17 cellular contexts compared by ENCODE assay signal in genomic region chr12:51869931-51870330, GRCh38. TPM values are rescaled to one million over a fixed set of nuclear protein-coding genes. Genes with fewer than 3 reads are reported as not detected.
A peak's percentile ranks its signal among the peaks of the same experiment; 100 is the strongest.
DNase-seq lines count a peak whose midpoint lies in the region; ATAC-seq, FAIRE-seq and TF ChIP-seq lines count a peak whose summit lies in the region.
"Had no signal": no experiment of that assay in that cellular context is flagged by ENCODE, and none has a peak within 500 bp of the region (broad histone marks: within the 10 kb centered on the region; RNA-seq: fewer than 3 reads in every experiment).

No MANE protein-coding gene starts in this region.

- no peak for FAIRE-seq in small intestine (lab: Jason Lieb, UNC)

- peaks cover 18% of the 10 kb centered on the region for H3K4me1 Mint-ChIP-seq in activated naive CD8-positive, alpha-beta T cell (ENCODE audit: low read depth)
- H3K4me1 Mint-ChIP-seq in activated naive CD8-positive, alpha-beta T cell treated with anti-CD3 and anti-CD28 coated beads, Interleukin-2, amount 50 U/mL, for 24 hours, result peaks cover 17% of the 10 kb centered on the region
- H3K4me1 Mint-ChIP-seq in chondrocyte (ENCODE audit: low read depth) (peaks cover 13% of the 10 kb centered on the region), natural killer cell (peaks cover 0 to 17% of the 10 kb centered on the region in 2 donors)

- H3K27me3 Mint-ChIP-seq in activated naive CD8-positive, alpha-beta T cell, result peaks cover 22% of the 10 kb centered on the region
- peaks cover 46% of the 10 kb centered on the region for H3K27me3 Mint-ChIP-seq in activated naive CD8-positive, alpha-beta T cell treated with anti-CD3 and anti-CD28 coated beads, Interleukin-2, amount 50 U/mL, for 24 hours
- H3K27me3 Mint-ChIP-seq in chondrocyte (ENCODE audit: low read depth) (peaks cover 9% of the 10 kb centered on the region), natural killer cell (ENCODE audit: low read depth in 2 of 2) (peaks cover 48 to 62% of the 10 kb centered on the region in 2 donors)

- WGBS in small intestine, 3 donors, result 54 to 72% (median 70%) methylated on average over 3 of the region's 3 CpGs

- no peak for TF ChIP-seq POLR2A in vagina (IDR thresholded peaks at IDR 0.05)

- no peak for DNase-seq in activated naive CD8-positive, alpha-beta T cell treated with anti-CD3 and anti-CD28 coated beads, Interleukin-2, amount 50 U/mL, for 24 hours
- DNase-seq in chondrocyte (ENCODE audit: low spot score), result peak; percentile 6
- DNase-seq in natural killer cell, result no peak
- DNase-seq in vagina (ENCODE audit: extremely low spot score in 2 of 2), result no peak
- no peak for DNase-seq in small intestine
- DNase-seq in retina, result no peak
- DNase-seq in stimulated activated CD4-positive, alpha-beta T cell treated with anti-CD3 and anti-CD28 coated beads, Interleukin-4, amount 100 ng/mL, for 4 hours, result no peak
- DNase-seq: esophagus squamous epithelium, heart right ventricle, left cardiac atrium, MG63, stomach, SW 1271 had no signal

- H3K27ac ChIP-seq in vagina (peak overlapping the region; percentile 68), small intestine (ENCODE audit: low read depth in 1 of 2, low read length in 1 of 2) (no peak overlapping the region)
- H3K27ac ChIP-seq: esophagus squamous epithelium, neutrophil, stomach had no signal

- no peak for TF ChIP-seq CTCF in chondrocyte (IDR thresholded peaks at IDR 0.05)
- TF ChIP-seq CTCF in natural killer cell (IDR thresholded peaks at IDR 0.05), result no peak
- TF ChIP-seq CTCF in vagina (IDR thresholded peaks at IDR 0.05), result no peak

- H3K9me3 Mint-ChIP-seq in activated naive CD8-positive, alpha-beta T cell (ENCODE audit: low read depth), result no peaks in the 10 kb centered on the region
- H3K9me3 Mint-ChIP-seq in activated naive CD8-positive, alpha-beta T cell treated with anti-CD3 and anti-CD28 coated beads, Interleukin-2, amount 50 U/mL, for 24 hours, result no peaks in the 10 kb centered on the region
- H3K9me3 Mint-ChIP-seq in chondrocyte (ENCODE audit: low read depth) (no peaks in the 10 kb centered on the region), natural killer cell (no peaks in the 10 kb centered on the region)
- H3K9me3 Mint-ChIP-seq: CD8-positive, alpha-beta memory T cell had no signal

- H3K36me3 ChIP-seq in vagina (no peaks in the 10 kb centered on the region), small intestine (ENCODE audit: control insufficient read depth in 2 of 2, insufficient read depth in 2 of 2, low read length in 2 of 2) (no peaks in the 10 kb centered on the region)
- H3K36me3 ChIP-seq: esophagus squamous epithelium, heart right ventricle, MG63, neutrophil, stomach had no signal

- H3K27me3 ChIP-seq in vagina (no peaks in the 10 kb centered on the region), small intestine (ENCODE audit: control insufficient read depth in 2 of 2, insufficient read depth in 2 of 2, low read length in 2 of 2) (peaks cover 0 to 13% of the 10 kb centered on the region in 2 donors)
- H3K27me3 ChIP-seq: MG63 had no signal

- intact Hi-C loops in natural killer cell (cut with micrococcal nuclease), result no loop called here
- intact Hi-C loops in vagina (cut with DNase I), result no loop called here

- peak overlapping the region; percentile 67 for H3K4me3 Mint-ChIP-seq in activated naive CD8-positive, alpha-beta T cell
- H3K4me3 Mint-ChIP-seq in activated naive CD8-positive, alpha-beta T cell treated with anti-CD3 and anti-CD28 coated beads, Interleukin-2, amount 50 U/mL, for 24 hours, result no peak overlapping the region
- H3K4me3 Mint-ChIP-seq in chondrocyte (ENCODE audit: unreplicated experiment), result peak overlapping the region; percentile 26
- peak overlapping the region; percentile 0 for H3K4me3 Mint-ChIP-seq in natural killer cell

- peak overlapping the region; percentile 19 for H3K27ac Mint-ChIP-seq in activated naive CD8-positive, alpha-beta T cell
- no peak overlapping the region for H3K27ac Mint-ChIP-seq in activated naive CD8-positive, alpha-beta T cell treated with anti-CD3 and anti-CD28 coated beads, Interleukin-2, amount 50 U/mL, for 24 hours
- H3K27ac Mint-ChIP-seq in chondrocyte (ENCODE audit: unreplicated experiment) (no peak overlapping the region), natural killer cell (no peak overlapping the region)

- no peak for ATAC-seq in activated naive CD8-positive, alpha-beta T cell treated with anti-CD3 and anti-CD28 coated beads, Interleukin-2, amount 50 U/mL, for 24 hours
- no peak for ATAC-seq in natural killer cell

- H3K4me1 ChIP-seq in vagina, result peaks cover 26% of the 10 kb centered on the region
- peaks cover 0 to 2% of the 10 kb centered on the region in 2 donors for H3K4me1 ChIP-seq in small intestine (ENCODE audit: control insufficient read depth in 2 of 2, insufficient read depth in 1 of 2, low read depth in 1 of 2, low read length in 1 of 2)

- H3K36me3 Mint-ChIP-seq in activated naive CD8-positive, alpha-beta T cell, result no peaks in the 10 kb centered on the region
- H3K36me3 Mint-ChIP-seq in activated naive CD8-positive, alpha-beta T cell treated with anti-CD3 and anti-CD28 coated beads, Interleukin-2, amount 50 U/mL, for 24 hours (ENCODE audit: low read depth), result no peaks in the 10 kb centered on the region
- H3K36me3 Mint-ChIP-seq in chondrocyte (ENCODE audit: low read depth) (no peaks in the 10 kb centered on the region), natural killer cell (no peaks in the 10 kb centered on the region)
- H3K36me3 Mint-ChIP-seq: CD8-positive, alpha-beta memory T cell had no signal

- H3K4me3 ChIP-seq in vagina (peak overlapping the region in 1 of 2 donors; percentile 53), small intestine (ENCODE audit: low read depth in 1 of 2, low read length in 2 of 2) (no peak overlapping the region)
- H3K4me3 ChIP-seq: MG63 had no signal

- H3K9me3 ChIP-seq in vagina, result no peaks in the 10 kb centered on the region
- no peaks in the 10 kb centered on the region for H3K9me3 ChIP-seq in small intestine (ENCODE audit: control insufficient read depth, low read depth)
- H3K9me3 ChIP-seq: esophagus squamous epithelium, heart right ventricle, MG63, neutrophil, stomach had no signal

RNA-seq across cellular contexts. Expression of gene ANKRD33, which starts 18.0 kb away (rescaled TPM):
- not detected in 3 replicates for total RNA-seq in chondrocyte
- not detected for total RNA-seq in natural killer cell
- not detected for total RNA-seq in vagina
- not detected for polyA plus RNA-seq in small intestine
- total RNA-seq: A172; CD8-positive, alpha-beta memory T cell; heart right ventricle; left cardiac atrium; stomach had no signal
- polyA plus RNA-seq: CD8-positive, alpha-beta memory T cell; stomach had no signal

RNA-seq across cellular contexts. Expression of gene FIGNL2, which starts 21.4 kb away (rescaled TPM):
- total RNA-seq in chondrocyte (0.26 to 0.30 TPM in 2 of 3 replicates, not detected in the other), natural killer cell (1 to 10 TPM; 1.4 to 1.6 (median 1.5) TPM), vagina (not detected)
- under 1 TPM in 1 of 3 donors, not detected in 2; 0.39 TPM for polyA plus RNA-seq in small intestine

RNA-seq across cellular contexts. Expression of gene ACVRL1, which starts 37.4 kb away (rescaled TPM):
- 0.36 to 0.60 TPM in 2 of 3 replicates, not detected in the other for total RNA-seq in chondrocyte
- total RNA-seq in natural killer cell, result under 1 TPM in 1 of 3 donors, not detected in 2; 0.57 TPM
- total RNA-seq in vagina, result 115 TPM
- 10 to 100 TPM in 1 of 3 donors, 1 to 10 TPM in 1, under 1 TPM in 1; 0.89 to 44.2 (median 4.6) TPM for polyA plus RNA-seq in small intestine
- polyA plus RNA-seq: CD8-positive, alpha-beta memory T cell had no signal

Comparison
In these comparisons a context has a peak if more than half of its experiments do, and no peak if none do; other contexts are left out.
1. RNA of gene ACVRL1, which starts 37.4 kb away (total RNA-seq): 115 TPM in vagina (single experiment); 0.36 to 0.60 TPM in chondrocyte and 0.57 TPM in natural killer cell; every median in the first group is over 10 times any median in the second.